ENCODE assay signal across 16 cellular contexts in the genomic region with DNA sequence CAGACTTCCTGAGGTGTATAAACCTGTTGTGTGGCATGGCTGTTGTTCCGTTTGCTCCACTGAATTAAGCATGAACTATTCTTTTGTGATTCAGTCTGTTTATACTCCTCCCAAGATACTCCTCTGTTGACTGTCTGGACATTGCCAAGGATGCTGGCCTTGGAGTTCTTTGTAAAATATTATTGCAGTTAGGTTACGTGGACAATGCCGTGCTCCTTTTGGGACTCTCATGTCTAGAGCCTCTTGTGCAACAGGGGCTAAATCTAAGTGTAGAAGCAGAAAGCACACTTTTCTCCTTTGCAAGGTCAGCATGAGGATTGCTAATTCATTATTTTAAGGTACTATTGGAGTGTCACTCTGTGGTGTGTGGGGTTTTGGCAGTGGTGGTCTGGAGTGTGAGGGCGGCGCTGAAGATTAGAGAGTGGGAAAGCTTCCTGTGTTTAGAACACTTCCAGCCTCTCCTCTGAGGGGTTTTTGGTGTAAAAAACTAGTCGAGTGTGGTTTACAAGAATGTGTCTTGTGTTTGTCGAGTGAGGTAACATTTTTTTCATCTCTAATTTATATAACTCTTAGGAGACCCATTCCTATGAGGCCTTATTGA.
DNase-seq lines count a peak whose midpoint lies in the region; ATAC-seq and TF ChIP-seq lines count a peak whose summit lies in the region.
"Had no signal": no experiment of that assay in that cellular context is flagged by ENCODE, and none has a peak within 500 bp of the region (broad histone marks: within the 10 kb centered on the region; RNA-seq: fewer than 3 reads in every experiment).

No MANE protein-coding gene starts in this region.

- TF ChIP-seq CTCF in left ventricle myocardium inferior (IDR thresholded peaks at IDR 0.05; ENCODE audit: borderline replicate concordance) (no peak), fibroblast of pulmonary artery (IDR thresholded peaks at IDR 0.05; ENCODE audit: low read length, missing control alignments) (no peak)

- H3K4me1 ChIP-seq in left ventricle myocardium inferior (peaks cover 96% of the 10 kb centered on the region), trophoblast cell (ENCODE audit: control insufficient read depth in 1 of 2, insufficient read depth in 2 of 2, low read length in 2 of 2) (peaks cover 4 to 11% of the 10 kb centered on the region in 2 experiments)
- H3K4me1 ChIP-seq: A549, BE2C, SJCRH30 had no signal

- no peak overlapping the region for H3K23ac ChIP-seq in trophoblast cell (ENCODE audit: low read length)

- intact Hi-C loops in left ventricle myocardium inferior (cut with micrococcal nuclease) (loop anchor here (5.0 kb wide), 2 partner anchors 80 to 120 kb away; no protein-coding TSS in a partner anchor), left ventricle myocardium superior (cut with micrococcal nuclease) (loop anchor here (5.0 kb wide), 2 partner anchors 80 to 130 kb away; no protein-coding TSS in a partner anchor)

- H3K4me2 ChIP-seq in trophoblast cell (ENCODE audit: low read length): no peak overlapping the region
- H3K4me2 ChIP-seq: A549, PC-9 had no signal

- no peak overlapping the region for H3K9ac ChIP-seq in trophoblast cell (ENCODE audit: low read length)

- no peak overlapping the region for H2BK5ac ChIP-seq in trophoblast cell (ENCODE audit: low read depth, low read length, poor library complexity)

- H3K9me3 ChIP-seq in left ventricle myocardium inferior (replicated peaks): no peaks in the 10 kb centered on the region
- H3K9me3 ChIP-seq in trophoblast cell (ENCODE audit: insufficient read depth, low read depth, low read length): no peaks in the 10 kb centered on the region
- H3K9me3 ChIP-seq: A549, BE2C, neutrophil, SJCRH30, upper lobe of left lung had no signal

- H3K79me1 ChIP-seq in trophoblast cell (ENCODE audit: low read length): peaks cover 3% of the 10 kb centered on the region

- H2AFZ ChIP-seq in trophoblast cell (ENCODE audit: insufficient read depth, low read length, poor library complexity): no peak overlapping the region
- H2AFZ ChIP-seq: PC-9 had no signal

- H3K36me3 ChIP-seq in left ventricle myocardium inferior: no peaks in the 10 kb centered on the region
- H3K36me3 ChIP-seq in trophoblast cell (ENCODE audit: control insufficient read depth in 1 of 2, insufficient read depth in 2 of 2, low read length in 2 of 2): peaks cover 0 to 3% of the 10 kb centered on the region in 2 experiments
- H3K36me3 ChIP-seq: BE2C, neutrophil, SJCRH30, upper lobe of left lung had no signal

- no peak overlapping the region for H3K14ac ChIP-seq in trophoblast cell (ENCODE audit: low read length)

- WGBS in trophoblast cell (ENCODE audit: extremely low coverage, insufficient coverage, insufficient read length): no CpG with 5 or more reads among the region's 7 CpGs

- no peak overlapping the region for H2AK5ac ChIP-seq in trophoblast cell (ENCODE audit: low read length)

- H4K12ac ChIP-seq in trophoblast cell (ENCODE audit: low read depth, low read length): no peak overlapping the region

- DNase-seq in left ventricle myocardium inferior (no peak), left ventricle myocardium superior (no peak), fibroblast of pulmonary artery (ENCODE audit: low read depth) (peak; percentile 70), trophoblast cell (no peak), NCI-H1436 (lab: John Stamatoyannopoulos, UW) (no peak), C1 segment of cervical spinal cord (lab: John Stamatoyannopoulos, UW) (no peak), EL (no peak)
- DNase-seq: cortex of kidney had no signal

- H2BK12ac ChIP-seq in trophoblast cell (ENCODE audit: low read length): no peak overlapping the region

- peak overlapping the region; percentile 11 for H4K91ac ChIP-seq in trophoblast cell (ENCODE audit: low read depth, low read length)

- no peaks in the 10 kb centered on the region for H3K79me2 ChIP-seq in trophoblast cell (ENCODE audit: control insufficient read depth, insufficient read depth, low read length, poor library complexity)

- no peak overlapping the region for H2BK120ac ChIP-seq in trophoblast cell (ENCODE audit: insufficient read depth, low read length, poor library complexity)

- H3K27me3 ChIP-seq in left ventricle myocardium inferior (ENCODE audit: low read depth): no peaks in the 10 kb centered on the region
- H3K27me3 ChIP-seq in trophoblast cell (ENCODE audit: insufficient read depth, low read length): no peaks in the 10 kb centered on the region
- H3K27me3 ChIP-seq: BE2C, neutrophil, SJCRH30, upper lobe of left lung had no signal

- ATAC-seq in left ventricle myocardium superior (no peak), GM19452 (IDR thresholded peaks at IDR 0.05; ENCODE audit: unreplicated experiment) (no peak)

- H3K4ac ChIP-seq in trophoblast cell (ENCODE audit: low read depth, low read length): no peak overlapping the region

- H4K8ac ChIP-seq in trophoblast cell (ENCODE audit: low read depth, low read length): no peak overlapping the region

- H3K27ac ChIP-seq in left ventricle myocardium inferior (replicated peaks) (peak overlapping the region; percentile 94), trophoblast cell (ENCODE audit: low read depth, low read length) (no peak overlapping the region)
- H3K27ac ChIP-seq: A549, neutrophil, PC-9, SJCRH30, upper lobe of left lung, VCaP had no signal

- H3K18ac ChIP-seq in trophoblast cell (ENCODE audit: low read length): no peak overlapping the region

- H3K4me3 ChIP-seq in left ventricle myocardium inferior (no peak overlapping the region), fibroblast of pulmonary artery (replicated peaks; ENCODE audit: low read depth, low read length) (no peak overlapping the region), trophoblast cell (ENCODE audit: low read depth, low read length) (no peak overlapping the region)
- H3K4me3 ChIP-seq: A549, PC-9, SJCRH30, upper lobe of left lung had no signal
